In the genomic region with DNA sequence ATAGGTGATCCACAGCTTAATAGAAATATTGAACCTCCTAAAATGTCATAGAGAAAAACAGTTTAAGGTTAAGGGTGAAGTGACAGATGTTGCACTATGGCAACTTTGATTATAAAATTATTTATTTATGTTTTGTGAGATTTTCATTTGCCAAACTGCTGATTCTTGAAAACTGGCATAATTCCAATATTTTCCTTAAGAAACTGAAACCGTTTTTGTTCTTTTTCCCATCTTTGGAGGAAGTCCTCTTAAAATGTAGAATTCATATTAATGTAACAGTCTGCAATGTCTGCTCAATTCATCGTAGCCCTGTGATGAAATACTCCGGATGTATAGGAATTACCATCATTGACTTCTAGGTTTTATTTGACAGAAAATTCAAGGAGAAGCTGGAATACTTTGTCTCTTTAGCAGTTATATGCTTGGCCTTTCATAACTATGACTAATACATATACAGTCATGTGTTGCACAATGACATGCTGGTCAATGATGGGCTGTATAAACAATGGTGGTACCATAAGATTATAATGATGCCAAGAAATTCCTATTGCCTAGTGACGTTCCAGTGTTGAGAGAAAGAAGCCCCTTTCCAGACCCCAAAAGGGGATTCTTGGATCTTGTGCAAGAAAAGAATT, we compare ENCODE assay signal across 1 cellular context.
TF ChIP-seq lines count a peak whose summit lies in the region.

No MANE protein-coding gene starts in this region.

TF ChIP-seq in IMR-90, 13 proteins besides CTCF, POLR2A, EP300 and RAD21 (continued from another document):
- TF ChIP-seq MXI1 (IDR thresholded peaks at IDR 0.05; ENCODE audit: borderline replicate concordance, low read depth, low read length) (no peak), FOS (IDR thresholded peaks at IDR 0.05; ENCODE audit: low read depth, low read length) (peak; percentile 98)
